In genomic region chr4:10747186-10747585, GRCh38 we compare ENCODE assay signal across 13 cellular contexts.
DNase-seq lines count a peak whose midpoint lies in the region; ATAC-seq and TF ChIP-seq lines count a peak whose summit lies in the region.
"Had no signal": no experiment of that assay in that cellular context is flagged by ENCODE, and none has a peak within 500 bp of the region (broad histone marks: within the 10 kb centered on the region; RNA-seq: fewer than 3 reads in every experiment).

No MANE protein-coding gene starts in this region.

- no peak overlapping the region for H3K27ac ChIP-seq in left lung
- no peak overlapping the region for H3K27ac ChIP-seq in CD8-positive, alpha-beta memory T cell (ENCODE audit: low read depth, low read length)
- H3K27ac ChIP-seq: HL-60, SJSA1, skin epidermis had no signal

- H3K9me3 Mint-ChIP-seq in CD8-positive, alpha-beta memory T cell, result peaks cover 0 to 3% (median 0%) of the 10 kb centered on the region in 5 donors

- no peak overlapping the region for H3K27ac Mint-ChIP-seq in CD8-positive, alpha-beta memory T cell
- H3K27ac Mint-ChIP-seq: WTC11 had no signal

- CTCF ChIA-PET in CD8-positive, alpha-beta memory T cell (lab: Charles Lee), result no interaction called here

- peaks cover 3 to 5% of the 10 kb centered on the region in 2 donors for H3K27me3 Mint-ChIP-seq in CD8-positive, alpha-beta memory T cell

- H3K4me1 Mint-ChIP-seq in CD8-positive, alpha-beta memory T cell, result no peaks in the 10 kb centered on the region
- H3K4me1 Mint-ChIP-seq: WTC11 had no signal

- ATAC-seq in GM18873 (IDR thresholded peaks at IDR 0.05; ENCODE audit: low FRiP score, unreplicated experiment) (peak; percentile 65), GM21717 (IDR thresholded peaks at IDR 0.05; ENCODE audit: unreplicated experiment) (peak; percentile 47), HG03135 (IDR thresholded peaks at IDR 0.05; ENCODE audit: unreplicated experiment) (peak; percentile 34), HG03139 (IDR thresholded peaks at IDR 0.05; ENCODE audit: unreplicated experiment) (no peak), left lung (no peak)
- ATAC-seq: WTC11 had no signal

- H3K4me3 Mint-ChIP-seq in CD8-positive, alpha-beta memory T cell, result no peak overlapping the region
- H3K4me3 Mint-ChIP-seq: WTC11 had no signal

- intact Hi-C loops in left lung (cut with DNase I), result no loop called here

- no peaks in the 10 kb centered on the region for H3K36me3 Mint-ChIP-seq in CD8-positive, alpha-beta memory T cell

- peak overlapping the region; percentile 31 for H3K9ac ChIP-seq in skeletal muscle satellite cell (ENCODE audit: low read depth, low read length)

- peak overlapping the region; percentile 5 for H3K4me2 ChIP-seq in skeletal muscle satellite cell (ENCODE audit: low read length)

- H3K4me3 ChIP-seq in skeletal muscle satellite cell (ENCODE audit: low read length) (no peak overlapping the region), left lung (no peak overlapping the region)
- H3K4me3 ChIP-seq in CD8-positive, alpha-beta memory T cell (ENCODE audit: low read length), result no peak overlapping the region
- H3K4me3 ChIP-seq: SJSA1, skin epidermis had no signal

- POLR2A ChIA-PET in CD8-positive, alpha-beta memory T cell (lab: Charles Lee), result no interaction called here

- no peaks in the 10 kb centered on the region for H3K36me3 ChIP-seq in skeletal muscle satellite cell (ENCODE audit: insufficient read depth, low read length)
- no peaks in the 10 kb centered on the region for H3K36me3 ChIP-seq in left lung
- H3K36me3 ChIP-seq in CD8-positive, alpha-beta memory T cell (ENCODE audit: insufficient read depth, low read length), result no peaks in the 10 kb centered on the region
- H3K36me3 ChIP-seq: SJSA1 had no signal

- H3K9me3 ChIP-seq in skeletal muscle satellite cell (replicated peaks; ENCODE audit: low read length) (no peaks in the 10 kb centered on the region), left lung (no peaks in the 10 kb centered on the region)
- no peaks in the 10 kb centered on the region for H3K9me3 ChIP-seq in CD8-positive, alpha-beta memory T cell (ENCODE audit: low read length)
- H3K9me3 ChIP-seq: SJSA1 had no signal

- H3K4me1 ChIP-seq in skeletal muscle satellite cell (ENCODE audit: control insufficient read depth, insufficient read depth, low read length), result peaks cover 14% of the 10 kb centered on the region
- no peaks in the 10 kb centered on the region for H3K4me1 ChIP-seq in left lung
- no peaks in the 10 kb centered on the region for H3K4me1 ChIP-seq in CD8-positive, alpha-beta memory T cell (ENCODE audit: insufficient read depth, low read length)

- DNase-seq in SKM-1 (lab: John Stamatoyannopoulos, UW; ENCODE audit: unreplicated experiment) (no peak), left lung (no peak)
- DNase-seq in CD8-positive, alpha-beta memory T cell, result no peak
- DNase-seq: NCI-H526 treated with DMSO at 0.1 percent for 48 hours had no signal

- no peaks in the 10 kb centered on the region for H3K27me3 ChIP-seq in skeletal muscle satellite cell (ENCODE audit: control insufficient read depth, insufficient read depth, low read length)
- no peaks in the 10 kb centered on the region for H3K27me3 ChIP-seq in left lung
- no peaks in the 10 kb centered on the region for H3K27me3 ChIP-seq in CD8-positive, alpha-beta memory T cell (ENCODE audit: insufficient read depth, low read length, poor library complexity, severe bottlenecking)
- H3K27me3 ChIP-seq: SJSA1 had no signal

- TF ChIP-seq CTCF in left lung (IDR thresholded peaks at IDR 0.05), result no peak

Comparison
In these comparisons a context has a peak if more than half of its experiments do, and no peak if none do; other contexts are left out.
1. ATAC-seq: peak in GM18873 (single experiment), GM21717 (single experiment) and HG03135 (single experiment); none in HG03139 (single experiment) and left lung (single experiment).